ENCODE assay signal across 13 cellular contexts in genomic region chr11:84234462-84235202, GRCh38.
"Had no signal": no experiment of that assay in that cellular context is flagged by ENCODE, and none has a peak within 500 bp of the region (broad histone marks: within the 10 kb centered on the region; RNA-seq: fewer than 3 reads in every experiment).

No MANE protein-coding gene starts in this region.

- ATAC-seq: activated CD4-positive, CD25-positive, alpha-beta regulatory T cell treated with anti-CD3 and anti-CD28 coated beads, Interleukin-2, amount 50 U/mL, for 24 hours; activated T-cell treated with anti-CD3 and anti-CD28 coated beads, Interleukin-2, amount 50 U/mL, for 4 hours; gastroesophageal sphincter; heart left ventricle; left lobe of liver; stimulated activated naive B cell treated with anti-CD40 and anti-IgM and Interleukin-4, amounts not matched to agents 10 μg/mL and 1 μg/mL and 100 μg/mL, for 72 hours had no signal

- H3K27ac ChIP-seq: gastroesophageal sphincter, heart left ventricle, neutrophil, sigmoid colon had no signal

- H3K27me3 ChIP-seq: gastroesophageal sphincter, heart left ventricle, neutrophil, sigmoid colon had no signal

- DNase-seq: activated CD4-positive, alpha-beta T cell treated with anti-CD3 and anti-CD28 coated beads, Interleukin-2, amount 50 U/mL, for 1 hour; activated CD8-positive, alpha-beta memory T cell treated with anti-CD3 and anti-CD28 coated beads, Interleukin-2, amount 50 U/mL, for 4 hours; activated naive CD4-positive, alpha-beta T cell treated with anti-CD3 and anti-CD28 coated beads for 36 hours; activated T-cell treated with anti-CD3 and anti-CD28 coated beads, Interleukin-2, amount 50 U/mL, for 4 hours; islet precursor cell; naive B cell; sigmoid colon; stimulated activated naive B cell treated with anti-CD40 and anti-IgM and Interleukin-4, amounts not matched to agents 10 μg/mL and 1 μg/mL and 100 μg/mL, for 72 hours had no signal

- H3K4me1 ChIP-seq: gastroesophageal sphincter, heart left ventricle, sigmoid colon had no signal

- H3K9me3 ChIP-seq: gastroesophageal sphincter, heart left ventricle, neutrophil, sigmoid colon had no signal

- H3K36me3 ChIP-seq: gastroesophageal sphincter, heart left ventricle, neutrophil, sigmoid colon had no signal

- H3K4me3 ChIP-seq: gastroesophageal sphincter, heart left ventricle, sigmoid colon had no signal
